Comparison of ENCODE assay signal across 8 cellular contexts in genomic region chr16:87780385-87780989, GRCh38. TPM values are rescaled to one million over a fixed set of nuclear protein-coding genes. Genes with fewer than 3 reads are reported as not detected.
DNase-seq lines count a peak whose midpoint lies in the region; ATAC-seq and TF ChIP-seq lines count a peak whose summit lies in the region.

No MANE protein-coding gene starts in this region.

- H3K36me3 Mint-ChIP-seq in T-helper 1 cell treated with Interleukin-12 subunit alpha and Interleukin-12 subunit beta and Interleukin-4 antibody, amounts not matched to agents 30 μg/mL and 1 μg/mL, for 36 hours (ENCODE audit: low read depth) = no peaks in the 10 kb centered on the region

- no peaks in the 10 kb centered on the region for H3K27me3 Mint-ChIP-seq in T-helper 1 cell treated with Interleukin-12 subunit alpha and Interleukin-12 subunit beta and Interleukin-4 antibody, amounts not matched to agents 30 μg/mL and 1 μg/mL, for 36 hours (ENCODE audit: low read depth)

- TF ChIP-seq EP300 in Ishikawa (IDR thresholded peaks at IDR 0.05; ENCODE audit: borderline replicate concordance) = no peak

- H3K4me3 Mint-ChIP-seq in T-helper 1 cell treated with Interleukin-12 subunit alpha and Interleukin-12 subunit beta and Interleukin-4 antibody, amounts not matched to agents 30 μg/mL and 1 μg/mL, for 36 hours = peak overlapping the region; percentile 70

- H3K4me1 Mint-ChIP-seq in T-helper 1 cell treated with Interleukin-12 subunit alpha and Interleukin-12 subunit beta and Interleukin-4 antibody, amounts not matched to agents 30 μg/mL and 1 μg/mL, for 36 hours (ENCODE audit: low read depth) = peaks cover 40% of the 10 kb centered on the region

- H3K27ac Mint-ChIP-seq in T-helper 1 cell treated with Interleukin-12 subunit alpha and Interleukin-12 subunit beta and Interleukin-4 antibody, amounts not matched to agents 30 μg/mL and 1 μg/mL, for 36 hours = peak overlapping the region; percentile 94

- ATAC-seq in HG03135 (IDR thresholded peaks at IDR 0.05; ENCODE audit: unreplicated experiment) = no peak

- DNase-seq in Daoy (ENCODE audit: low read depth) (peak; percentile 81), putamen (ENCODE audit: low spot score) (peak; percentile 37), T1000 (lab: John Stamatoyannopoulos, UW) (no peak), occipital lobe (lab: John Stamatoyannopoulos, UW) (no peak)
- peak; percentile 39 for DNase-seq in central memory CD4-positive, alpha-beta T cell

- no peak for TF ChIP-seq RAD21 in Ishikawa (IDR thresholded peaks at IDR 0.05; ENCODE audit: low read depth)

- H3K9me3 Mint-ChIP-seq in T-helper 1 cell treated with Interleukin-12 subunit alpha and Interleukin-12 subunit beta and Interleukin-4 antibody, amounts not matched to agents 30 μg/mL and 1 μg/mL, for 36 hours = no peaks in the 10 kb centered on the region

TF ChIP-seq in Ishikawa, 13 proteins besides CTCF, POLR2A, EP300 and RAD21:
- peak; percentile 69 for TF ChIP-seq EGR1 (IDR thresholded peaks at IDR 0.05)
- TF ChIP-seq TEAD4 (IDR thresholded peaks at IDR 0.05) = no peak
- TF ChIP-seq TCF12 (IDR thresholded peaks at IDR 0.05; ENCODE audit: low read depth) = no peak
- no peak for TF ChIP-seq ZBTB7A (IDR thresholded peaks at IDR 0.05; ENCODE audit: low read depth)
- TF ChIP-seq YY1 (IDR thresholded peaks at IDR 0.05; ENCODE audit: low read depth) = no peak
- no peak for TF ChIP-seq TAF1 (IDR thresholded peaks at IDR 0.05; ENCODE audit: low read depth)
- no peak for TF ChIP-seq NFIC (IDR thresholded peaks at IDR 0.05)

RNA-seq across cellular contexts. Expression of gene KLHDC4, which starts 14.7 kb away (rescaled TPM):
- total RNA-seq in Daoy (2014; rRNA removed; shearing (Covaris generic)) = 11.6 and 23.7 TPM in 2 replicates
- 18.2 TPM for total RNA-seq in occipital lobe

Comparison
In these comparisons a context has a peak if more than half of its experiments do, and no peak if none do; other contexts are left out.
1. DNase-seq: peak in Daoy (single experiment), central memory CD4-positive, alpha-beta T cell (single experiment) and putamen (single experiment); none in T1000 (single experiment) and occipital lobe (single experiment).